8 cellular contexts compared by ENCODE assay signal in genomic region chr4:27702710-27703431, GRCh38.
DNase-seq lines count a peak whose midpoint lies in the region; ATAC-seq and TF ChIP-seq lines count a peak whose summit lies in the region.

No MANE protein-coding gene starts in this region.

- TF ChIP-seq CTCF in MCF 10A (IDR thresholded peaks at IDR 0.05; ENCODE audit: unreplicated experiment) (no peak), breast epithelium (IDR thresholded peaks at IDR 0.05) (no peak), epithelial cell of proximal tubule (conservative IDR thresholded peaks at IDR 0.05; ENCODE audit: low read depth, low read length) (peak; percentile 53)

- POLR2A ChIA-PET in MCF 10A (lab: Yijun Ruan, JAX) = no interaction called here
- POLR2A ChIA-PET in CD4-positive, alpha-beta memory T cell (lab: Charles Lee; ENCODE audit: partially characterized antibody) = no interaction called here

- intact Hi-C loops in MCF 10A (cut with micrococcal nuclease) = no loop called here
- intact Hi-C loops in breast epithelium (cut with DNase I; ENCODE audit: low total_unique reads) = no loop called here
- intact Hi-C loops in CD4-positive, alpha-beta memory T cell (cut with micrococcal nuclease) = no loop called here

- ATAC-seq in GM19397 (IDR thresholded peaks at IDR 0.05; ENCODE audit: unreplicated experiment) = no peak

- H3K4me1 ChIP-seq in breast epithelium = no peaks in the 10 kb centered on the region
- no peaks in the 10 kb centered on the region for H3K4me1 ChIP-seq in CD4-positive, alpha-beta memory T cell (ENCODE audit: insufficient read depth, low read length)

- peak; percentile 59 for DNase-seq in MCF 10A (ENCODE audit: unreplicated experiment)
- no peak for DNase-seq in breast epithelium (ENCODE audit: low spot score in 2 of 2)
- peak; percentile 73 for DNase-seq in NCI-H748 treated with DMSO at 0.1 percent for 48 hours (lab: John Stamatoyannopoulos, UW)
- DNase-seq in epithelial cell of proximal tubule (ENCODE audit: low read depth) = no peak
- no peak for DNase-seq in activated effector memory CD4-positive, alpha-beta T cell treated with anti-CD3 and anti-CD28 coated beads, Interleukin-2, amount 50 U/mL, for 16 hours
- no peak for DNase-seq in CD4-positive, alpha-beta memory T cell
- no peak for DNase-seq in LoVo (ENCODE audit: low spot score)

- H3K4me1 Mint-ChIP-seq in MCF 10A (ENCODE audit: insufficient read depth, unreplicated experiment) = peaks cover 11% of the 10 kb centered on the region
- H3K4me1 Mint-ChIP-seq in CD4-positive, alpha-beta memory T cell = no peaks in the 10 kb centered on the region

- no peak overlapping the region for H3K27ac ChIP-seq in breast epithelium
- H3K27ac ChIP-seq in CD4-positive, alpha-beta memory T cell (ENCODE audit: low read depth, low read length) = no peak overlapping the region

- H3K27me3 ChIP-seq in breast epithelium = no peaks in the 10 kb centered on the region
- no peaks in the 10 kb centered on the region for H3K27me3 ChIP-seq in CD4-positive, alpha-beta memory T cell (ENCODE audit: insufficient read depth, low read length)

- H3K36me3 Mint-ChIP-seq in MCF 10A (ENCODE audit: insufficient read depth, unreplicated experiment) = no peaks in the 10 kb centered on the region
- no peaks in the 10 kb centered on the region for H3K36me3 Mint-ChIP-seq in CD4-positive, alpha-beta memory T cell

- no peaks in the 10 kb centered on the region for H3K36me3 ChIP-seq in breast epithelium
- no peaks in the 10 kb centered on the region for H3K36me3 ChIP-seq in CD4-positive, alpha-beta memory T cell (ENCODE audit: insufficient read depth, low read length)

- H3K9me3 ChIP-seq in breast epithelium = no peaks in the 10 kb centered on the region
- no peaks in the 10 kb centered on the region for H3K9me3 ChIP-seq in CD4-positive, alpha-beta memory T cell (ENCODE audit: control insufficient read depth in 1 of 2, low read length in 2 of 2)

- no peak overlapping the region for H3K4me3 ChIP-seq in breast epithelium
- no peak overlapping the region for H3K4me3 ChIP-seq in epithelial cell of proximal tubule (ENCODE audit: low read depth, low read length)
- no peak overlapping the region for H3K4me3 ChIP-seq in CD4-positive, alpha-beta memory T cell (ENCODE audit: low read length in 2 of 2)

- CTCF ChIA-PET in MCF 10A (lab: Yijun Ruan, JAX) = interaction anchor here (0.6 to 1.2 kb wide), 4 partner anchors 9 to 600 kb away, joined by 3 to 8 read pairs (median 4); no protein-coding TSS in a partner anchor
- CTCF ChIA-PET in CD4-positive, alpha-beta memory T cell (lab: Charles Lee; ENCODE audit: partially characterized antibody) = no interaction called here

- H3K4me3 Mint-ChIP-seq in MCF 10A (ENCODE audit: unreplicated experiment) = no peak overlapping the region
- H3K4me3 Mint-ChIP-seq in CD4-positive, alpha-beta memory T cell = no peak overlapping the region

- H3K27me3 Mint-ChIP-seq in MCF 10A (ENCODE audit: insufficient read depth, unreplicated experiment) = no peaks in the 10 kb centered on the region
- no peaks in the 10 kb centered on the region for H3K27me3 Mint-ChIP-seq in CD4-positive, alpha-beta memory T cell

- no TSS peak for BruUV-seq in MCF 10A (replicated peaks; lab: Mats Ljungman, UMichigan)

- TF ChIP-seq POLR2A in breast epithelium (IDR thresholded peaks at IDR 0.05) = no peak

- H3K27ac Mint-ChIP-seq in MCF 10A (ENCODE audit: low read depth, unreplicated experiment) = no peak overlapping the region
- no peak overlapping the region for H3K27ac Mint-ChIP-seq in CD4-positive, alpha-beta memory T cell

- no peaks in the 10 kb centered on the region for H3K9me3 Mint-ChIP-seq in MCF 10A (ENCODE audit: unreplicated experiment)
- H3K9me3 Mint-ChIP-seq in CD4-positive, alpha-beta memory T cell = peaks cover 2 to 19% (median 5%) of the 10 kb centered on the region in 8 donors

Comparison
In these comparisons a context has a peak if more than half of its experiments do, and no peak if none do; other contexts are left out.
1. DNase-seq: peak in MCF 10A (single experiment) and NCI-H748 treated with DMSO at 0.1 percent for 48 hours (single experiment); none in breast epithelium (0 of 2), epithelial cell of proximal tubule (single experiment), activated effector memory CD4-positive, alpha-beta T cell treated with anti-CD3 and anti-CD28 coated beads, Interleukin-2, amount 50 U/mL, for 16 hours (single experiment), CD4-positive, alpha-beta memory T cell (0 of 5) and LoVo (single experiment).